Comparison of ENCODE assay signal across 24 cellular contexts in genomic region chr2:18156002-18156401, GRCh38.
DNase-seq lines count a peak whose midpoint lies in the region; FAIRE-seq and TF ChIP-seq lines count a peak whose summit lies in the region.
"Had no signal": no experiment of that assay in that cellular context is flagged by ENCODE, and none has a peak within 500 bp of the region (broad histone marks: within the 10 kb centered on the region; RNA-seq: fewer than 3 reads in every experiment).

No MANE protein-coding gene starts in this region.

- H3K27me3 ChIP-seq in astrocyte (ENCODE audit: insufficient read depth, low read length): no peaks in the 10 kb centered on the region
- no peaks in the 10 kb centered on the region for H3K27me3 ChIP-seq in A673 (replicated peaks; ENCODE audit: insufficient read depth, low read depth, low read length, poor library complexity)
- H3K27me3 ChIP-seq: BLaER1 treated with 17β-estradiol and CSF1 and Interleukin-3, amounts not matched to agents 10 nM and 100 nM had no signal

- H3K27me3 Mint-ChIP-seq in astrocyte (ENCODE audit: low read depth, unreplicated experiment): peaks cover 7% of the 10 kb centered on the region

- no peaks in the 10 kb centered on the region for H4K20me1 ChIP-seq in astrocyte (ENCODE audit: insufficient read depth, low read length)
- H4K20me1 ChIP-seq: BLaER1 treated with 17β-estradiol and CSF1 and Interleukin-3, amounts not matched to agents 10 nM and 100 nM had no signal

- H2AFZ ChIP-seq in astrocyte (ENCODE audit: low read depth, low read length): no peak overlapping the region

- no peak overlapping the region for H3K4me2 ChIP-seq in astrocyte (ENCODE audit: low read length)
- H3K4me2 ChIP-seq: BLaER1 treated with 17β-estradiol and CSF1 and Interleukin-3, amounts not matched to agents 10 nM and 100 nM had no signal

- DNase-seq in RPMI7951 (ENCODE audit: low read depth) (peak; percentile 29), astrocyte (ENCODE audit: low read depth) (peak; percentile 35), HUDEP-2 (lab: John Stamatoyannopoulos, UW; ENCODE audit: unreplicated experiment in 76 of 76) (no peak), A673 (ENCODE audit: low spot score) (no peak), SIG-M5 (lab: John Stamatoyannopoulos, UW) (no peak), NCI-H748 (lab: John Stamatoyannopoulos, UW; ENCODE audit: unreplicated experiment) (no peak)
- DNase-seq: ACHN; AML-193; BE2C; CD4-positive, alpha-beta T cell; CD8-positive, alpha-beta memory T cell; DMS 273 treated with DMSO at 0.1 percent for 48 hours; DMS79; GF-D8; GOT3 had no signal

- H3K4me3 ChIP-seq in HEK293 (ENCODE audit: low read depth, low read length) (no peak overlapping the region), astrocyte (ENCODE audit: insufficient read depth, low read depth, low read length) (no peak overlapping the region), A673 (ENCODE audit: low read depth, low read length, poor library complexity, severe bottlenecking) (no peak overlapping the region)
- H3K4me3 ChIP-seq: BLaER1 treated with 17β-estradiol and CSF1 and Interleukin-3, amounts not matched to agents 10 nM and 100 nM; HAP-1 had no signal

- CTCF ChIA-PET in HEK293 (lab: Yijun Ruan, JAX): no interaction called here
- CTCF ChIA-PET in A673 (lab: Charles Lee): no interaction called here

- H3K4me1 ChIP-seq in HEK293 (ENCODE audit: control insufficient read depth, insufficient read depth, low read length) (peaks cover 12% of the 10 kb centered on the region), astrocyte (ENCODE audit: insufficient read depth, low read length) (no peaks in the 10 kb centered on the region), A673 (ENCODE audit: insufficient read depth, low read length, poor library complexity, severe bottlenecking) (peaks cover 32% of the 10 kb centered on the region)
- H3K4me1 ChIP-seq: BE2C, HAP-1 had no signal

- intact Hi-C loops in A673 (cut with micrococcal nuclease; ENCODE audit: unreplicated experiment): no loop called here

- H3K4me1 Mint-ChIP-seq in astrocyte (ENCODE audit: low read depth, unreplicated experiment): no peaks in the 10 kb centered on the region
- H3K4me1 Mint-ChIP-seq: CD14-positive monocyte; CD8-positive, alpha-beta memory T cell had no signal

- no TSS peak for BruUV-seq in A673 (replicated peaks; lab: Mats Ljungman, UMichigan)

- H3K79me2 ChIP-seq in astrocyte (ENCODE audit: insufficient read depth, low read length): no peaks in the 10 kb centered on the region

- POLR2A ChIA-PET in HEK293 (lab: Yijun Ruan, JAX) (no interaction called here), A673 (lab: Charles Lee; ENCODE audit: low non-redundant PET) (no interaction called here)

- H3K36me3 Mint-ChIP-seq in astrocyte (ENCODE audit: low read depth, unreplicated experiment): no peaks in the 10 kb centered on the region
- H3K36me3 Mint-ChIP-seq: CD14-positive monocyte; CD8-positive, alpha-beta memory T cell had no signal

- H3K4me3 Mint-ChIP-seq in astrocyte (ENCODE audit: unreplicated experiment): no peak overlapping the region
- H3K4me3 Mint-ChIP-seq: CD14-positive monocyte; CD4-positive, alpha-beta T cell; CD8-positive, alpha-beta memory T cell had no signal

- no peak overlapping the region for H3K9ac ChIP-seq in astrocyte (ENCODE audit: low read length)
- H3K9ac ChIP-seq: BLaER1 treated with 17β-estradiol and CSF1 and Interleukin-3, amounts not matched to agents 10 nM and 100 nM had no signal

- H3K9me3 Mint-ChIP-seq in astrocyte (ENCODE audit: unreplicated experiment): no peaks in the 10 kb centered on the region
- H3K9me3 Mint-ChIP-seq: CD14-positive monocyte; CD4-positive, alpha-beta T cell had no signal

- H3K9me3 ChIP-seq in HEK293 (ENCODE audit: control insufficient read depth, insufficient read depth, low read depth, low read length): no peaks in the 10 kb centered on the region
- no peaks in the 10 kb centered on the region for H3K9me3 ChIP-seq in astrocyte (ENCODE audit: insufficient read depth, low read depth, low read length)
- H3K9me3 ChIP-seq in A673 (ENCODE audit: low read depth, low read length, poor library complexity, severe bottlenecking): no peaks in the 10 kb centered on the region
- H3K9me3 ChIP-seq: BE2C; BLaER1 treated with 17β-estradiol and CSF1 and Interleukin-3, amounts not matched to agents 10 nM and 100 nM; HAP-1 had no signal

- no peak for FAIRE-seq in astrocyte (lab: Jason Lieb, UNC)
- FAIRE-seq: A204.1, D721Med, GM12891, GM18507, H54 had no signal

- H3K27ac ChIP-seq in HEK293 (ENCODE audit: extremely low read depth, low read depth, low read length): peak overlapping the region; percentile 54; the same call in 1 of the 2 replicates
- no peak overlapping the region for H3K27ac ChIP-seq in astrocyte (ENCODE audit: low read depth, low read length)
- H3K27ac ChIP-seq in A673 (ENCODE audit: low read depth, low read length, poor library complexity, severe bottlenecking): no peak overlapping the region
- H3K27ac ChIP-seq: BLaER1 treated with 17β-estradiol and CSF1 and Interleukin-3, amounts not matched to agents 10 nM and 100 nM had no signal

- TF ChIP-seq CTCF in HEK293 (tag by site-specific recombination; IDR thresholded peaks at IDR 0.05) (no peak), astrocyte (IDR thresholded peaks at IDR 0.05; ENCODE audit: insufficient read depth, low read depth, low read length) (no peak), A673 (conservative IDR thresholded peaks at IDR 0.05; ENCODE audit: low read depth, low read length) (no peak)

- H3K36me3 ChIP-seq in HEK293 (ENCODE audit: control insufficient read depth in 2 of 2, insufficient read depth in 1 of 2, low read length in 2 of 2): no peaks in the 10 kb centered on the region
- H3K36me3 ChIP-seq in astrocyte (ENCODE audit: insufficient read depth, low read length): no peaks in the 10 kb centered on the region
- no peaks in the 10 kb centered on the region for H3K36me3 ChIP-seq in A673 (ENCODE audit: insufficient read depth, low read length, poor library complexity, severe bottlenecking)
- H3K36me3 ChIP-seq: BE2C; BLaER1 treated with 17β-estradiol and CSF1 and Interleukin-3, amounts not matched to agents 10 nM and 100 nM; HAP-1 had no signal

- no peak overlapping the region for H3K27ac Mint-ChIP-seq in astrocyte (ENCODE audit: unreplicated experiment)
- H3K27ac Mint-ChIP-seq: CD14-positive monocyte; CD4-positive, alpha-beta T cell; CD8-positive, alpha-beta memory T cell had no signal

TF ChIP-seq in HEK293, 187 proteins besides CTCF, POLR2A, EP300 and RAD21 (continues in another document):
- no peak for TF ChIP-seq ZNF626 (tag by site-specific recombination; IDR thresholded peaks at IDR 0.05)
- TF ChIP-seq ZBTB8A (tag by site-specific recombination; IDR thresholded peaks at IDR 0.05): no peak
- TF ChIP-seq ZNF426 (tag by site-specific recombination; IDR thresholded peaks at IDR 0.05): no peak
- no peak for TF ChIP-seq PRDM2 (tag by site-specific recombination; IDR thresholded peaks at IDR 0.05; ENCODE audit: borderline replicate concordance)
- TF ChIP-seq ZNF513 (tag by site-specific recombination; IDR thresholded peaks at IDR 0.05): 0 out of 2 replicates have a peak, but pooled peaks have one; percentile 8
- 0 out of 2 replicates have a peak, but pooled peaks have one; percentile 14 for TF ChIP-seq ZNF184 (tag by site-specific recombination; IDR thresholded peaks at IDR 0.05)

Comparison
In these comparisons a context has a peak if more than half of its experiments do, and no peak if none do; other contexts are left out.
1. DNase-seq: peak in RPMI7951 (single experiment) and astrocyte (single experiment); none in HUDEP-2 (0 of 76), A673 (single experiment), SIG-M5 (single experiment) and NCI-H748 (single experiment).